Comparison of ENCODE assay signal across 8 cellular contexts in the genomic region with DNA sequence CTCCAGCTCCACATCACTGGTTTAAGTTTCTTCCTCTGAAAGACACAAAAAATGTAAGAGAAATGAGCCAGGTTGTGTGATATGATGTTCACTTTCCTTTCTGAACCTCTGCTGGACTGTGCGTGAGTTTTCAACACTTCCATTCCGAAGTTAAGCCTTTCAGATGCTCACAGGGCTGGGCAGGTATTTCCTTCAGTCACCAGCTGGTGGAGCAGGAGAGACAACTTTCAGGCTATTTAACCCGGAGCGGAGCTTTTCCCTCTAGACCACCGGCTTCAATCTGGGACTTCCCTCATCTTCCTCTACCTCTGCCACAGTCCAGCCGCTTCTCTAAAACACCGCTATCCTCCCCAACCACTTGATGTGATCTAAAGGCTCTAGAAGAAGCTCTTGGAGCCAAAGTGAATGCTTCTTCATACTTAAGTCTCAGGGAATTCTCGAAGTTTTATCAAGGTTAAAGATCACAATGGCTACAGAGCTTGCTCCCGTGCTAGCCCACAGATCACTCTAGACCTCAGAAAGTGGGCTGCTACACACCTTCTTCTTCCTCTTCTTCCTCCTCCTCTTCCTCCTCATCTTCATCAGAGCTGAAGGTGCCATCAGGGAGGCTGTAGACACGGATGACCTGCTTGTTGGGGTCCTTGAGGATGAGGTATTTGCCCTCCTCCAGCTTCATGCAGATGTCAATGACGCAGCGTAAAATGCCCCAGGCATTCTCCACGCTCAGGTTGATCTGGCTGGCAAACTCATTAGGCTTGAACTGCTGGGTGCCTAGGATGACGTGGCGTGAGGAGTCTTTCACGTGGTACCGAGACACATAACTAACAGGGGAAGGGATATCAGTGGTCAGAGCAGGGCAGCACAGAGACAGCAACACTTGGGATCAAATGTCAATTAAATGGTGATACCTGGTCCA. TPM values are rescaled to one million over a fixed set of nuclear protein-coding genes. Genes with fewer than 3 reads are reported as not detected.
DNase-seq lines count a peak whose midpoint lies in the region; ATAC-seq and TF ChIP-seq lines count a peak whose summit lies in the region.

No MANE protein-coding gene starts in this region.

- RAD21 ChIA-PET in HCT116 (lab: Charles Lee; ENCODE audit: low non-redundant PET in 1 of 2, low total read pairs in 2 of 2, uncharacterized antibody in 2 of 2, unreplicated experiment in 2 of 2), result no interaction called here

- in situ Hi-C loops in mammary epithelial cell (cut with MboI; ENCODE audit: low sequenced_read_pairs in 2 of 2), result no loop called here

- BruUV-seq in Calu3 (replicated peaks; lab: Mats Ljungman, UMichigan) (TSS peak; percentile 6), HCT116 (replicated peaks; lab: Mats Ljungman, UMichigan) (TSS peak; percentile 11), mammary epithelial cell (replicated peaks; lab: Mats Ljungman, UMichigan) (TSS peak; percentile 54)

- H3K27me3 Mint-ChIP-seq in Calu3 (ENCODE audit: unreplicated experiment), result no peaks in the 10 kb centered on the region

- H3K9me2 ChIP-seq in HCT116 (ENCODE audit: insufficient read depth), result no peaks in the 10 kb centered on the region

- H4K20me1 ChIP-seq in HCT116 (ENCODE audit: insufficient read depth) (0 out of 2 replicates have a peak, but pooled peaks cover 4% of the 10 kb centered on the region), mammary epithelial cell (ENCODE audit: insufficient read depth, low read length) (no peaks in the 10 kb centered on the region)

- peaks cover 90% of the 10 kb centered on the region for H3K36me3 Mint-ChIP-seq in Calu3 (ENCODE audit: insufficient read depth, unreplicated experiment)

- no peak overlapping the region for H3K4me2 ChIP-seq in HCT116 (ENCODE audit: low read length)
- H3K4me2 ChIP-seq in mammary epithelial cell (ENCODE audit: insufficient read depth, low read depth, low read length), result no peak overlapping the region

- POLR2A ChIA-PET in HCT116 (lab: Charles Lee), result interaction anchor here (0.8 to 1.7 kb wide), 5 partner anchors 10 to 263 kb away, joined by 3 to 5 read pairs (median 3); a partner anchor contains a TSS

- H3K79me2 ChIP-seq in HCT116 (ENCODE audit: insufficient read depth, low read length) (peaks cover 16% of the 10 kb centered on the region; the same call in 1 of the 2 replicates), mammary epithelial cell (ENCODE audit: insufficient read depth, low read length) (peaks cover 3% of the 10 kb centered on the region)

- peaks cover 9% of the 10 kb centered on the region for H3K4me1 Mint-ChIP-seq in Calu3 (ENCODE audit: low read depth, unreplicated experiment)

- TF ChIP-seq CTCF in Calu3 (IDR thresholded peaks at IDR 0.05; ENCODE audit: unreplicated experiment) (peak; percentile 81), HCT116 (IDR thresholded peaks at IDR 0.05 in 2 of 3, conservative IDR thresholded peaks at IDR 0.05 in 1 of 3; ENCODE audit: borderline replicate concordance in 1 of 3, insufficient read depth in 1 of 3, low read depth in 2 of 3, low read length in 2 of 3) (peak in 2 of 3 experiments; percentile 57 to 63; a peak in 4 of 6 replicates), mammary epithelial cell (conservative IDR thresholded peaks at IDR 0.05 in 1 of 2, IDR thresholded peaks at IDR 0.05 in 1 of 2; ENCODE audit: extremely low read depth in 1 of 2, insufficient read depth in 1 of 2, low read depth in 1 of 2, low read length in 2 of 2) (peak; percentile 67 to 68), lower lobe of right lung (IDR thresholded peaks at IDR 0.05) (peak; percentile 54)

- peaks cover 6 to 14% of the 10 kb centered on the region in 2 experiments; a peak in 3 of 4 replicates for H3K4me1 ChIP-seq in HCT116 (ENCODE audit: control insufficient read depth in 1 of 2, insufficient read depth in 2 of 2, low read length in 2 of 2)
- peaks cover 12% of the 10 kb centered on the region for H3K4me1 ChIP-seq in mammary epithelial cell (ENCODE audit: insufficient read depth, low read length)
- H3K4me1 ChIP-seq in lower lobe of right lung, result peaks cover 12% of the 10 kb centered on the region

- intact Hi-C loops in Calu3 (cut with micrococcal nuclease; ENCODE audit: unreplicated experiment), result no loop called here
- intact Hi-C loops in HCT116 (cut with micrococcal nuclease), result no loop called here
- intact Hi-C loops in mammary epithelial cell (cut with micrococcal nuclease), result no loop called here
- intact Hi-C loops in lower lobe of right lung (cut with DNase I), result no loop called here

- ATAC-seq in HCT116, result peak; percentile 49
- no peak for ATAC-seq in lower lobe of right lung
- ATAC-seq in GM19467 (IDR thresholded peaks at IDR 0.05; ENCODE audit: unreplicated experiment), result no peak

- H3K9ac ChIP-seq in HCT116 (ENCODE audit: low read length) (no peak overlapping the region), mammary epithelial cell (ENCODE audit: insufficient read depth, low read length) (no peak overlapping the region)

- WGBS in mammary epithelial cell (ENCODE audit: low coverage, missing lambda C conversion rate), result 70% methylated on average over 17 of the region's 17 CpGs

- TF ChIP-seq POLR2A in HCT116 (IDR thresholded peaks at IDR 0.05; ENCODE audit: borderline replicate concordance, extremely low read depth, insufficient read depth, insufficient read length), result no peak

- H3K9me3 Mint-ChIP-seq in Calu3 (ENCODE audit: low read depth, unreplicated experiment), result peaks cover 2% of the 10 kb centered on the region

- H2AFZ ChIP-seq in HCT116 (ENCODE audit: low read depth, low read length, poor library complexity, severe bottlenecking), result no peak overlapping the region
- no peak overlapping the region for H2AFZ ChIP-seq in mammary epithelial cell (ENCODE audit: low read depth, low read length)

- H3K36me3 ChIP-seq in HCT116 (ENCODE audit: control insufficient read depth in 1 of 2, insufficient read depth in 2 of 2, low read length in 2 of 2) (peaks cover 45 to 53% of the 10 kb centered on the region in 2 experiments), mammary epithelial cell (ENCODE audit: insufficient read depth, low read length) (peaks cover 43% of the 10 kb centered on the region), lower lobe of right lung (peaks cover 63% of the 10 kb centered on the region)

- H3K27me3 ChIP-seq in HCT116 (ENCODE audit: insufficient read depth, low read length) (no peaks in the 10 kb centered on the region), mammary epithelial cell (ENCODE audit: insufficient read depth, low read length) (no peaks in the 10 kb centered on the region), lower lobe of right lung (ENCODE audit: low read depth) (no peaks in the 10 kb centered on the region)

- CTCF ChIA-PET in Calu3 (lab: Charles Lee) (interaction anchor here (0.5 to 1.3 kb wide), 4 partner anchors 10 to 1333 kb away, joined by 3 to 8 read pairs (median 4); a partner anchor contains a TSS), HCT116 (lab: Charles Lee) (interaction anchor here (0.9 to 1.6 kb wide), 5 partner anchors 10 to 265 kb away, joined by 3 to 5 read pairs (median 4); a partner anchor contains a TSS), mammary epithelial cell (lab: Charles Lee; ENCODE audit: low non-redundant PET) (interaction anchor here (0.6 kb wide), 1 partner anchor 535 kb away, joined by 7 read pairs; no protein-coding TSS in a partner anchor)

- H3K4me3 ChIP-seq in HCT116 (replicated peaks in 1 of 2; ENCODE audit: low read depth in 1 of 2, low read length in 2 of 2) (no peak overlapping the region), mammary epithelial cell (replicated peaks in 1 of 3; ENCODE audit: insufficient read depth in 1 of 3, low read depth in 2 of 3, low read length in 3 of 3) (no peak overlapping the region), lower lobe of right lung (no peak overlapping the region)

- H3K9me3 ChIP-seq in HCT116 (ENCODE audit: control insufficient read depth in 1 of 2, insufficient read depth in 1 of 2, low read depth in 1 of 2, low read length in 2 of 2) (no peaks in the 10 kb centered on the region), mammary epithelial cell (replicated peaks; ENCODE audit: insufficient read depth, low read length) (no peaks in the 10 kb centered on the region), lower lobe of right lung (no peaks in the 10 kb centered on the region)

- dilution Hi-C loops in mammary epithelial cell (cut with HindIII; ENCODE audit: low sequenced_read_pairs), result loop anchor here (5.0 to 10.0 kb wide), 3 partner anchors 39 to 334 kb away; no protein-coding TSS in a partner anchor

- H3K27ac ChIP-seq in HCT116 (ENCODE audit: low read depth, low read length), result no peak overlapping the region
- no peak overlapping the region for H3K27ac ChIP-seq in mammary epithelial cell (ENCODE audit: insufficient read depth, low read depth, low read length)
- H3K27ac ChIP-seq in lower lobe of right lung, result no peak overlapping the region

- TF ChIP-seq RAD21 in HCT116 (IDR thresholded peaks at IDR 0.05; ENCODE audit: low read depth), result peak; percentile 36

- peak; percentile 46 for DNase-seq in Calu3
- no peak for DNase-seq in HCT116 (ENCODE audit: low read depth, low spot score)
- peak; percentile 58 for DNase-seq in SK-N-DZ (ENCODE audit: low spot score)
- DNase-seq in mammary epithelial cell, result peak; percentile 21
- DNase-seq in lower lobe of right lung, result no peak
- DNase-seq in putamen (ENCODE audit: low spot score), result no peak
- DNase-seq in NCI-H128 (lab: John Stamatoyannopoulos, UW; ENCODE audit: unreplicated experiment), result no peak

- no peak overlapping the region for H3K4me3 Mint-ChIP-seq in Calu3 (ENCODE audit: low read depth, unreplicated experiment)

- no peak overlapping the region for H3K27ac Mint-ChIP-seq in Calu3 (ENCODE audit: unreplicated experiment)

RNA-seq across cellular contexts. Expression of a gene that starts 4.4 kb away (rescaled TPM):
- total RNA-seq in Calu3 (2022) (27.9 and 29.4 TPM in 2 replicates), HCT116 (2021; ENCODE audit: unreplicated experiment) (19.9 TPM), mammary epithelial cell (1 to 10 TPM; 5.8 to 7.4 TPM), lower lobe of right lung (13.2 TPM)
- polyA plus RNA-seq in HCT116 (2012), result 7.2 and 7.6 TPM in 2 replicates
- polyA plus RNA-seq in SK-N-DZ (2014; cell fraction: cytosol; rRNA removed), result 15.8 and 17.4 TPM in 2 replicates
- 7.4 and 8.6 TPM in 2 replicates for polyA plus RNA-seq in SK-N-DZ (2014; cell fraction: nucleus; rRNA removed)
- 4.4 TPM for polyA plus RNA-seq in mammary epithelial cell
- polyA minus RNA-seq in mammary epithelial cell, result 12.1 TPM

RNA-seq across cellular contexts. Expression of a gene that starts 17.7 kb away (rescaled TPM):
- total RNA-seq in Calu3 (2022) (214 and 224 TPM in 2 replicates), HCT116 (2021; ENCODE audit: unreplicated experiment) (306 TPM), mammary epithelial cell (100 to 1,000 TPM; 210 to 354 TPM), lower lobe of right lung (133 TPM)
- polyA plus RNA-seq in HCT116 (2012), result 481 and 557 TPM in 2 replicates
- polyA plus RNA-seq in SK-N-DZ (2014; cell fraction: cytosol; rRNA removed), result 449 and 520 TPM in 2 replicates
- polyA plus RNA-seq in SK-N-DZ (2014; cell fraction: nucleus; rRNA removed), result 283 and 285 TPM in 2 replicates
- polyA plus RNA-seq in mammary epithelial cell, result 497 TPM
- 395 TPM for polyA minus RNA-seq in mammary epithelial cell

RNA-seq across cellular contexts. Expression of a gene that starts 29.8 kb away (rescaled TPM):
- total RNA-seq in Calu3 (2022) (58.4 and 63.3 TPM in 2 replicates), HCT116 (2021; ENCODE audit: unreplicated experiment) (87.0 TPM), mammary epithelial cell (10 to 100 TPM; 34.7 to 56.9 TPM), lower lobe of right lung (56.4 TPM)
- 104 and 117 TPM in 2 replicates for polyA plus RNA-seq in HCT116 (2012)
- polyA plus RNA-seq in SK-N-DZ (2014; cell fraction: cytosol; rRNA removed), result 19.5 and 21.5 TPM in 2 replicates
- 13.6 and 39.4 TPM in 2 replicates for polyA plus RNA-seq in SK-N-DZ (2014; cell fraction: nucleus; rRNA removed)
- 127 TPM for polyA plus RNA-seq in mammary epithelial cell
- 136 TPM for polyA minus RNA-seq in mammary epithelial cell

Comparison
In these comparisons a context has a peak if more than half of its experiments do, and no peak if none do; other contexts are left out.
1. DNase-seq: peak in Calu3 (single experiment), SK-N-DZ (single experiment) and mammary epithelial cell (single experiment); none in HCT116 (single experiment), lower lobe of right lung (single experiment), putamen (single experiment) and NCI-H128 (single experiment).
2. Peak in every context shown above with its lines, with median percentiles within 50 percentile points of each other: CTCF ChIP-seq.